In genomic region chr10:101230185-101230917, GRCh38 we compare ENCODE assay signal across 12 cellular contexts. TPM values are rescaled to one million over a fixed set of nuclear protein-coding genes. Genes with fewer than 3 reads are reported as not detected.
DNase-seq lines count a peak whose midpoint lies in the region; ATAC-seq and TF ChIP-seq lines count a peak whose summit lies in the region.
"Had no signal": no experiment of that assay in that cellular context is flagged by ENCODE, and none has a peak within 500 bp of the region (broad histone marks: within the 10 kb centered on the region; RNA-seq: fewer than 3 reads in every experiment).

No MANE protein-coding gene starts in this region.

- peaks cover 14 to 31% of the 10 kb centered on the region in 2 donors for H3K4me1 ChIP-seq in breast epithelium
- peaks cover 16 to 43% (median 33%) of the 10 kb centered on the region in 4 donors for H3K4me1 ChIP-seq in transverse colon

- H3K36me3 Mint-ChIP-seq in MCF 10A (ENCODE audit: insufficient read depth, unreplicated experiment) = no peaks in the 10 kb centered on the region
- H3K36me3 Mint-ChIP-seq in T-helper 17 cell (ENCODE audit: low read depth) = peaks cover 11% of the 10 kb centered on the region
- no peaks in the 10 kb centered on the region for H3K36me3 Mint-ChIP-seq in type B pancreatic cell

- CTCF ChIA-PET in MCF 10A (lab: Yijun Ruan, JAX) = interaction anchor here (0.8 to 1.0 kb wide), 2 partner anchors 68 to 214 kb away, joined by 3 to 4 read pairs; no protein-coding TSS in a partner anchor

- ATAC-seq in T-helper 17 cell (no peak), left lobe of liver (peak; percentile 26), HG03342 (IDR thresholded peaks at IDR 0.05; ENCODE audit: unreplicated experiment) (no peak)

- H3K4me3 Mint-ChIP-seq in MCF 10A (ENCODE audit: unreplicated experiment) = no peak overlapping the region
- H3K4me3 Mint-ChIP-seq in T-helper 17 cell = peak overlapping the region; percentile 58
- peak overlapping the region; percentile 67 for H3K4me3 Mint-ChIP-seq in type B pancreatic cell
- H3K4me3 Mint-ChIP-seq: activated T-cell treated with anti-CD3 and anti-CD28 coated beads, Interleukin-2, amount 50 U/mL, for 4 hours had no signal

- TF ChIP-seq EP300 in transverse colon (IDR thresholded peaks at IDR 0.05; ENCODE audit: low read depth) = no peak

- peaks cover 6% of the 10 kb centered on the region for H3K4me1 Mint-ChIP-seq in MCF 10A (ENCODE audit: insufficient read depth, unreplicated experiment)
- peaks cover 30% of the 10 kb centered on the region for H3K4me1 Mint-ChIP-seq in T-helper 17 cell
- H3K4me1 Mint-ChIP-seq in type B pancreatic cell (ENCODE audit: unreplicated experiment) = peaks cover 29% of the 10 kb centered on the region

- in situ Hi-C loops in transverse colon (cut with MboI; ENCODE audit: low pct_ligation_motif_present in 1 of 4, low pct_unique_long_range_greater_than_20kb in 1 of 4, low sequenced_read_pairs in 3 of 4) = no loop called here

- no TSS peak for BruUV-seq in MCF 10A (replicated peaks; lab: Mats Ljungman, UMichigan)

- H3K36me3 ChIP-seq in breast epithelium = no peaks in the 10 kb centered on the region
- no peaks in the 10 kb centered on the region for H3K36me3 ChIP-seq in transverse colon

- POLR2A ChIA-PET in MCF 10A (lab: Yijun Ruan, JAX) = interaction anchor here (0.5 to 1.5 kb wide), 2 partner anchors 11 to 71 kb away, joined by 3 to 4 read pairs; no protein-coding TSS in a partner anchor

- H3K27me3 Mint-ChIP-seq in MCF 10A (ENCODE audit: insufficient read depth, unreplicated experiment) (peaks cover 54% of the 10 kb centered on the region), T-helper 17 cell (peaks cover 83% of the 10 kb centered on the region), type B pancreatic cell (peaks cover 90% of the 10 kb centered on the region)

- TF ChIP-seq POLR2A in breast epithelium (IDR thresholded peaks at IDR 0.05) (no peak), transverse colon (IDR thresholded peaks at IDR 0.05) (no peak)

- H3K27me3 ChIP-seq in breast epithelium (peaks cover 14 to 100% of the 10 kb centered on the region in 2 donors), transverse colon (peaks cover 100% of the 10 kb centered on the region)

- DNase-seq in breast epithelium (ENCODE audit: low spot score in 2 of 2) (no peak), MCF 10A (ENCODE audit: unreplicated experiment) (no peak), T-helper 17 cell (no peak), left lobe of liver (ENCODE audit: low spot score) (no peak), type B pancreatic cell (ENCODE audit: extremely low spot score, unreplicated experiment) (no peak), EL (no peak), transverse colon (no peak)
- DNase-seq: activated T-cell treated with anti-CD3 and anti-CD28 coated beads, Interleukin-2, amount 50 U/mL, for 4 hours; NCI-H1436 treated with DMSO at 0.1 percent for 48 hours had no signal

- intact Hi-C loops in breast epithelium (cut with DNase I; ENCODE audit: low total_unique reads) (no loop called here), MCF 10A (cut with micrococcal nuclease) (no loop called here), transverse colon (cut with DNase I; ENCODE audit: low total_unique reads) (no loop called here)

- H3K9me3 ChIP-seq in breast epithelium (no peaks in the 10 kb centered on the region), T-helper 17 cell (ENCODE audit: control insufficient read depth, low read length, poor library complexity, severe bottlenecking) (no peaks in the 10 kb centered on the region), transverse colon (no peaks in the 10 kb centered on the region)

- 9 to 50% methylated on average over 1 to 13 of the region's 31 CpGs for WGBS in transverse colon (ENCODE audit: low coverage in 1 of 2), 2 donors

- H3K9me3 Mint-ChIP-seq in MCF 10A (ENCODE audit: unreplicated experiment) (no peaks in the 10 kb centered on the region), type B pancreatic cell (no peaks in the 10 kb centered on the region)
- H3K9me3 Mint-ChIP-seq: activated T-cell treated with anti-CD3 and anti-CD28 coated beads, Interleukin-2, amount 50 U/mL, for 4 hours had no signal

- H3K4me3 ChIP-seq in breast epithelium (peak overlapping the region in 2 of 3 donors; percentile 23 to 61), transverse colon (peak overlapping the region in 1 of 4 donors; percentile 20)

- no peak for TF ChIP-seq CTCF in breast epithelium (IDR thresholded peaks at IDR 0.05)
- TF ChIP-seq CTCF in MCF 10A (IDR thresholded peaks at IDR 0.05; ENCODE audit: unreplicated experiment) = no peak
- no peak for TF ChIP-seq CTCF in type B pancreatic cell (conservative IDR thresholded peaks at IDR 0.05)
- TF ChIP-seq CTCF in transverse colon (IDR thresholded peaks at IDR 0.05) = no peak

- H3K27ac ChIP-seq in breast epithelium (no peak overlapping the region), transverse colon (no peak overlapping the region)

- no peak overlapping the region for H3K27ac Mint-ChIP-seq in MCF 10A (ENCODE audit: low read depth, unreplicated experiment)
- H3K27ac Mint-ChIP-seq in T-helper 17 cell = no peak overlapping the region
- peak overlapping the region; percentile 21 for H3K27ac Mint-ChIP-seq in type B pancreatic cell

RNA-seq across cellular contexts. Expression of gene LBX1, which starts 1.1 kb away (rescaled TPM):
- total RNA-seq in breast epithelium = not detected
- not detected in 2 replicates for total RNA-seq in MCF 10A (2022)
- not detected for total RNA-seq in T-helper 17 cell
- not detected for total RNA-seq in left lobe of liver
- 4.7 TPM in 1 of 2 replicates, not detected in the other for total RNA-seq in type B pancreatic cell (ENCODE audit: low replicate concordance)
- total RNA-seq in transverse colon = not detected
- total RNA-seq: activated T-cell treated with anti-CD3 and anti-CD28 coated beads, Interleukin-2, amount 50 U/mL, for 4 hours; glomerular endothelial cell; temporal lobe had no signal
